7 cellular contexts compared by ENCODE assay signal in genomic region chr2:143415571-143415970, GRCh38.
"Had no signal": no experiment of that assay in that cellular context is flagged by ENCODE, and none has a peak within 500 bp of the region (broad histone marks: within the 10 kb centered on the region; RNA-seq: fewer than 3 reads in every experiment).

No MANE protein-coding gene starts in this region.

- H3K4me3 ChIP-seq: GM12878 had no signal

- FAIRE-seq: GM12878, GM12891, GM12892, GM18507, GM19239 had no signal

- ATAC-seq: GM12878 had no signal

- DNase-seq: GDM1, GF-D8 had no signal
